ENCODE assay signal across 7 cellular contexts in the genomic region with DNA sequence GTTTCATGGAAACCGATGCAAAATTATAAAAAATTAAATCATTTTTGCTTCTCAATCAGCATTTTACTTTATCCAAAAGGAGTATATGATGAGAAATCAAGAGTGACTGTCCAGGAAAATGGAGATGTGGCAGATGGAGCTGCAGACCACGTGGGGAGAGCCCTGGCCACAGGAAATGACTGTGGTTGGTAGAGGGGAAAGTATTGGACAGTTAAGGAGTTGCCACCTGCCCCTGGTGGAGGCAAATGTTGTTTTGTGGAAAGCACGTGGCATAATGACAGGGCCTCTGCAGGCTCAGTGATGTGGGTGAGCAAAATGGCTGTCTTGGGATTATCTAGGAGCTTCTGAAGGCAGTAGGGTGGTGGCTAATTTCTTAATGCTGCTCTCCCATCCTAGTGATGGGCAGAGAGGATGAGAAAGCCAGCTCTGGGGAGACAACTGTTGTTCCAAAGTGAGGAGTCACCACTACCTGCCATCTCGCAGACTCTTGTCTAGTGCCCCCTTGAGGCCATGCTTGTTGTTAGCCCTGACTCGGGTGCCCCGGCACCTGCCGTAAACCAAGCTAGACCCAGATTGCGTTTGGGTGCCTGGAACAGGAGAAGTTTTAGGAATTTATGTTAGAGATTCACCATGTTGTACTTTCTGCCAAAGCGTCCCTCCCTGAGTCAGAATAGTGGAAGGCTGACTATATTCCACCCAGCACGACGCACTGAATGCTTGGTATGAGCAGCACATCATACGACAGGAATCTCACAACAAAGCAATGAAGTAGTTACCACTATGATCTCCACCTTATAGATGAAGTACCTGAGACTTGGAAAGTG.
DNase-seq lines count a peak whose midpoint lies in the region; ATAC-seq and TF ChIP-seq lines count a peak whose summit lies in the region.

No MANE protein-coding gene starts in this region.

- H4K20me1 ChIP-seq in DND-41 (ENCODE audit: insufficient read depth, low read length), result no peaks in the 10 kb centered on the region

- H3K27ac ChIP-seq in DND-41 (ENCODE audit: low read length) (no peak overlapping the region), left lung (no peak overlapping the region)

- peak; percentile 40 for TF ChIP-seq CTCF in DND-41 (IDR thresholded peaks at IDR 0.05; ENCODE audit: borderline replicate concordance, extremely low read depth, low read length, poor library complexity, severe bottlenecking)
- no peak for TF ChIP-seq CTCF in left lung (IDR thresholded peaks at IDR 0.05)

- ATAC-seq in DND-41 (ENCODE audit: insufficient read depth, low read depth) (no peak), GM19351 (IDR thresholded peaks at IDR 0.05; ENCODE audit: unreplicated experiment) (peak; percentile 49), left lung (peak; percentile 5)

- H3K9ac ChIP-seq in DND-41 (ENCODE audit: low read depth, low read length), result no peak overlapping the region

- no peaks in the 10 kb centered on the region for H3K4me1 ChIP-seq in DND-41 (ENCODE audit: insufficient read depth, low read length)
- peaks cover 0 to 12% of the 10 kb centered on the region in 2 donors for H3K4me1 ChIP-seq in left lung

- H3K79me2 ChIP-seq in DND-41 (ENCODE audit: insufficient read depth, low read length), result no peaks in the 10 kb centered on the region

- peaks cover 13% of the 10 kb centered on the region for H3K27me3 ChIP-seq in DND-41 (ENCODE audit: insufficient read depth, low read length, poor library complexity)
- H3K27me3 ChIP-seq in left lung, result no peaks in the 10 kb centered on the region

- no peak overlapping the region for H2AFZ ChIP-seq in DND-41 (ENCODE audit: low read depth, low read length)

- H3K9me3 ChIP-seq in DND-41 (ENCODE audit: insufficient read depth, low read length, severe bottlenecking) (no peaks in the 10 kb centered on the region), left lung (no peaks in the 10 kb centered on the region)

- DNase-seq in DND-41, result peak; percentile 6
- DNase-seq in activated CD4-positive, alpha-beta T cell treated with anti-CD3 and anti-CD28 coated beads, Interleukin-2, amount 50 U/mL, for 48 hours, result peak; percentile 21 to 29
- no peak for DNase-seq in left lung
- no peak for DNase-seq in NOMO-1 treated with dmso at 0.1 percent for 144 hours (lab: John Stamatoyannopoulos, UW; ENCODE audit: unreplicated experiment)
- DNase-seq in GOT3 (lab: John Stamatoyannopoulos, UW), result no peak
- no peak for DNase-seq in Ammon's horn (ENCODE audit: low spot score)

- H3K4me3 ChIP-seq in DND-41 (ENCODE audit: low read depth in 1 of 2, low read length in 2 of 2) (no peak overlapping the region), left lung (no peak overlapping the region)

- intact Hi-C loops in left lung (cut with DNase I), result no loop called here

- H3K36me3 ChIP-seq in DND-41 (ENCODE audit: insufficient read depth, low read length) (no peaks in the 10 kb centered on the region), left lung (no peaks in the 10 kb centered on the region)

- H3K4me2 ChIP-seq in DND-41 (ENCODE audit: insufficient read depth, low read length), result no peak overlapping the region

Comparison
In these comparisons a context has a peak if more than half of its experiments do, and no peak if none do; other contexts are left out.
1. DNase-seq: peak in DND-41 (single experiment) and activated CD4-positive, alpha-beta T cell treated with anti-CD3 and anti-CD28 coated beads, Interleukin-2, amount 50 U/mL, for 48 hours (2 of 2); none in left lung (0 of 2), NOMO-1 treated with dmso at 0.1 percent for 144 hours (single experiment), GOT3 (single experiment) and Ammon's horn (single experiment).